ENCODE assay signal across 21 cellular contexts in genomic region chr20:16664031-16664430, GRCh38.
DNase-seq lines count a peak whose midpoint lies in the region; ATAC-seq, FAIRE-seq and TF ChIP-seq lines count a peak whose summit lies in the region.
"Had no signal": no experiment of that assay in that cellular context is flagged by ENCODE, and none has a peak within 500 bp of the region (broad histone marks: within the 10 kb centered on the region; RNA-seq: fewer than 3 reads in every experiment).

No MANE protein-coding gene starts in this region.

- peak overlapping the region; percentile 5 for H3K27ac Mint-ChIP-seq in nephron progenitor cell
- H3K27ac Mint-ChIP-seq in naive thymus-derived CD4-positive, alpha-beta T cell, result no peak overlapping the region
- H3K27ac Mint-ChIP-seq: CD8-positive, alpha-beta memory T cell; HFFc6; IgD-negative memory B cell had no signal

- intact Hi-C loops in naive thymus-derived CD4-positive, alpha-beta T cell (cut with micrococcal nuclease), result no loop called here

- H3K4me3 Mint-ChIP-seq in nephron progenitor cell, result no peak overlapping the region
- no peak overlapping the region for H3K4me3 Mint-ChIP-seq in naive thymus-derived CD4-positive, alpha-beta T cell
- H3K4me3 Mint-ChIP-seq: HFFc6, IgD-negative memory B cell had no signal

- no peak for FAIRE-seq in D721Med (lab: Jason Lieb, UNC)
- FAIRE-seq: GM12892, H54, HTR-8/SVneo had no signal

- H3K9me3 ChIP-seq in SJCRH30 (replicated peaks), result no peaks in the 10 kb centered on the region
- no peaks in the 10 kb centered on the region for H3K9me3 ChIP-seq in naive thymus-derived CD4-positive, alpha-beta T cell (ENCODE audit: control insufficient read depth in 2 of 3, low read length in 3 of 3)

- no peaks in the 10 kb centered on the region for H3K36me3 Mint-ChIP-seq in nephron progenitor cell (ENCODE audit: low read depth)
- H3K36me3 Mint-ChIP-seq in naive thymus-derived CD4-positive, alpha-beta T cell, result peaks cover 0 to 3% (median 0%) of the 10 kb centered on the region in 5 donors
- H3K36me3 Mint-ChIP-seq: CD8-positive, alpha-beta memory T cell; IgD-negative memory B cell had no signal

- H3K9me3 Mint-ChIP-seq in nephron progenitor cell, result peaks cover 3% of the 10 kb centered on the region
- no peaks in the 10 kb centered on the region for H3K9me3 Mint-ChIP-seq in naive thymus-derived CD4-positive, alpha-beta T cell
- H3K9me3 Mint-ChIP-seq: CD8-positive, alpha-beta memory T cell had no signal

- ATAC-seq in GM18520 (IDR thresholded peaks at IDR 0.05; ENCODE audit: unreplicated experiment) (no peak), HG03039 (IDR thresholded peaks at IDR 0.05; ENCODE audit: unreplicated experiment) (no peak)
- ATAC-seq in naive thymus-derived CD4-positive, alpha-beta T cell, result no peak

- DNase-seq in D721Med (ENCODE audit: insufficient read length, low spot score) (peak; percentile 32), NCI-H2171 (lab: John Stamatoyannopoulos, UW) (peak; percentile 96), SJCRH30 (peak; percentile 49 to 73), nephron progenitor cell (no peak), T-helper 9 cell (no peak)
- no peak for DNase-seq in naive thymus-derived CD4-positive, alpha-beta T cell
- DNase-seq: CD8-positive, alpha-beta memory T cell; GF-D8; HFFc6; Kasumi-1; NCI-H1105 treated with DMSO at 0.1 percent for 48 hours; NCI-H526 treated with DMSO at 0.1 percent for 48 hours; SHP77 treated with DMSO at 0.1 percent for 48 hours had no signal

- H3K36me3 ChIP-seq in SJCRH30, result no peaks in the 10 kb centered on the region
- H3K36me3 ChIP-seq in naive thymus-derived CD4-positive, alpha-beta T cell (ENCODE audit: control insufficient read depth in 2 of 3, insufficient read depth in 3 of 3, low read length in 3 of 3), result no peaks in the 10 kb centered on the region
- H3K36me3 ChIP-seq: BLaER1 had no signal

- H3K27me3 Mint-ChIP-seq in nephron progenitor cell (ENCODE audit: low read depth, poor library complexity), result no peaks in the 10 kb centered on the region
- peaks cover 5 to 26% (median 16%) of the 10 kb centered on the region in 5 donors for H3K27me3 Mint-ChIP-seq in naive thymus-derived CD4-positive, alpha-beta T cell
- H3K27me3 Mint-ChIP-seq: IgD-negative memory B cell had no signal

- POLR2A ChIA-PET in naive thymus-derived CD4-positive, alpha-beta T cell (lab: Charles Lee), result no interaction called here

- H3K4me3 ChIP-seq in SJCRH30, result no peak overlapping the region
- no peak overlapping the region for H3K4me3 ChIP-seq in naive thymus-derived CD4-positive, alpha-beta T cell (ENCODE audit: low read length)
- H3K4me3 ChIP-seq: BLaER1 had no signal

- TF ChIP-seq CTCF in D721Med (IDR thresholded peaks at IDR 0.05; ENCODE audit: insufficient read depth, missing control alignments), result no peak
- no peak for TF ChIP-seq CTCF in nephron progenitor cell (IDR thresholded peaks at IDR 0.05)

- CTCF ChIA-PET in naive thymus-derived CD4-positive, alpha-beta T cell (lab: Charles Lee), result no interaction called here

- peaks cover 14% of the 10 kb centered on the region for H3K4me1 ChIP-seq in SJCRH30
- H3K4me1 ChIP-seq in naive thymus-derived CD4-positive, alpha-beta T cell (ENCODE audit: control insufficient read depth in 2 of 2, insufficient read depth in 2 of 2, low read length in 2 of 2), result no peaks in the 10 kb centered on the region

- peaks cover 25% of the 10 kb centered on the region for H3K4me1 Mint-ChIP-seq in nephron progenitor cell
- peaks cover 0 to 2% (median 0%) of the 10 kb centered on the region in 7 donors for H3K4me1 Mint-ChIP-seq in naive thymus-derived CD4-positive, alpha-beta T cell
- H3K4me1 Mint-ChIP-seq: CD8-positive, alpha-beta memory T cell; IgD-negative memory B cell had no signal

- H3K27ac ChIP-seq in SJCRH30, result peak overlapping the region; percentile 16; the same call in 1 of the 2 replicates
- H3K27ac ChIP-seq in naive thymus-derived CD4-positive, alpha-beta T cell (ENCODE audit: low read depth, low read length), result no peak overlapping the region
- H3K27ac ChIP-seq: BLaER1, HL-60 had no signal

- H3K27me3 ChIP-seq in SJCRH30, result no peaks in the 10 kb centered on the region
- no peaks in the 10 kb centered on the region for H3K27me3 ChIP-seq in naive thymus-derived CD4-positive, alpha-beta T cell (ENCODE audit: control insufficient read depth in 2 of 2, insufficient read depth in 2 of 2, low read length in 2 of 2)
- H3K27me3 ChIP-seq: BLaER1 had no signal

Comparison
In these comparisons a context has a peak if more than half of its experiments do, and no peak if none do; other contexts are left out.
1. DNase-seq: peak in D721Med (single experiment), NCI-H2171 (single experiment) and SJCRH30 (2 of 2); none in nephron progenitor cell (single experiment), T-helper 9 cell (single experiment) and naive thymus-derived CD4-positive, alpha-beta T cell (0 of 9).